ENCODE assay signal across 27 cellular contexts in the genomic region with DNA sequence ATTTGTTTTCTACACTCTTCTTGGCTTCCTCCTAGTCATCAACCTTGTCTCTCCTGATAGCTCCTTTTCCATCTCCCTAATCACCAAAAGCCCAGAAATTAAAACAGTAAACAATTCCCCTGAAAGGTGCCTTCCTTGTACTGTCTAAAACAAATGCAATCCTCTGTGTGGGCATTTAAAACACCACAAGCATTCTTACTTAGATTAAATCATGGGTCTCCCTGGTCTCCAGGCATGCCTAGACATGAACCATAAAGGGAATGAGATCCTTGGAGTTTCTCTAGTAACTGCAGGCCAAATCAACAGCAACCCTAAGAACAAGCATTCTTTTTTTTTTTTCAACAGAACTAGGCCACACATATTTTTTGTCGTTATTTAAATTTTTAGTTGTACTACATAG. TPM values are rescaled to one million over a fixed set of nuclear protein-coding genes. Genes with fewer than 3 reads are reported as not detected.
DNase-seq lines count a peak whose midpoint lies in the region; ATAC-seq and TF ChIP-seq lines count a peak whose summit lies in the region.
"Had no signal": no experiment of that assay in that cellular context is flagged by ENCODE, and none has a peak within 500 bp of the region (broad histone marks: within the 10 kb centered on the region; RNA-seq: fewer than 3 reads in every experiment).

No MANE protein-coding gene starts in this region.

- no peaks in the 10 kb centered on the region; the same call in none of the 2 replicates for H3K27me3 Mint-ChIP-seq in HFFc6 (ENCODE audit: insufficient read depth)

- H3K4me1 Mint-ChIP-seq in HFFc6 (ENCODE audit: low read depth): peaks cover 37% of the 10 kb centered on the region
- H3K4me1 Mint-ChIP-seq: central memory CD8-positive, alpha-beta T cell had no signal

- peak overlapping the region; percentile 71 for H3K27ac Mint-ChIP-seq in HFFc6
- H3K27ac Mint-ChIP-seq: CD8-positive, alpha-beta memory T cell had no signal

- peak; percentile 11 for DNase-seq in HFFc6
- no peak for DNase-seq in WERI-Rb-1
- DNase-seq in fibroblast of peridontal ligament (ENCODE audit: extremely low read depth): peak; percentile 69
- DNase-seq in smooth muscle cell (lab: John Stamatoyannopoulos, UW; ENCODE audit: unreplicated experiment): no peak
- DNase-seq in NCI-H187 treated with DMSO at 0.1 percent for 48 hours (lab: John Stamatoyannopoulos, UW): no peak
- DNase-seq in SIG-M5 treated with dmso at 0.1 percent for 504 hours (lab: John Stamatoyannopoulos, UW; ENCODE audit: unreplicated experiment): no peak
- DNase-seq: activated CD4-positive, alpha-beta T cell treated with anti-CD3 and anti-CD28 coated beads, Interleukin-2, amount 50 U/mL, for 1 hour; activated CD8-positive, alpha-beta memory T cell treated with anti-CD3 and anti-CD28 coated beads, Interleukin-2, amount 50 U/mL, for 48 hours; adrenal gland; AML-193; CD8-positive, alpha-beta memory T cell; esophagus squamous epithelium; glutamatergic neuron; left cardiac atrium; MG63; NCI-H146; NCI-H748 treated with DMSO at 0.1 percent for 48 hours; Right ventricle myocardium superior; stimulated activated naive CD4-positive, alpha-beta T cell treated with Interleukin-2 at 50 U/mL for 16 hours; T-helper 1 cell; thyroid gland had no signal

- H4K20me1 ChIP-seq in smooth muscle cell (ENCODE audit: low read depth): no peaks in the 10 kb centered on the region

- no peaks in the 10 kb centered on the region for H3K27me3 ChIP-seq in WERI-Rb-1 (ENCODE audit: insufficient read depth, low read depth, severe bottlenecking)
- no peaks in the 10 kb centered on the region for H3K27me3 ChIP-seq in smooth muscle cell (ENCODE audit: low read depth)
- H3K27me3 ChIP-seq: MG63, thyroid gland had no signal

- peaks cover 19% of the 10 kb centered on the region for H3F3A ChIP-seq in smooth muscle cell (ENCODE audit: low read depth)

- H3K27ac ChIP-seq in WERI-Rb-1: peak overlapping the region; percentile 53
- peak overlapping the region; percentile 93 for H3K27ac ChIP-seq in smooth muscle cell (ENCODE audit: low read depth)
- H3K27ac ChIP-seq: adrenal gland, esophagus squamous epithelium, thyroid gland had no signal

- WGBS in smooth muscle cell (ENCODE audit: low lambda C conversion rate): 71% methylated on average over 1 of the region's 1 CpG

- ATAC-seq in HG03095 (IDR thresholded peaks at IDR 0.05; ENCODE audit: unreplicated experiment): no peak
- ATAC-seq: left cardiac atrium had no signal

- peak overlapping the region; percentile 95 for H3K4me2 ChIP-seq in smooth muscle cell

- H3K9me3 ChIP-seq in WERI-Rb-1 (ENCODE audit: severe bottlenecking) (no peaks in the 10 kb centered on the region), smooth muscle cell (replicated peaks; ENCODE audit: low read depth) (no peaks in the 10 kb centered on the region)
- H3K9me3 ChIP-seq: adrenal gland, esophagus squamous epithelium, MG63, thyroid gland had no signal

- H3K4me3 ChIP-seq in WERI-Rb-1 (ENCODE audit: low read depth, low read length) (no peak overlapping the region), smooth muscle cell (no peak overlapping the region)
- H3K4me3 ChIP-seq: adrenal gland, esophagus squamous epithelium, MG63, thyroid gland had no signal

- H3K4me3 Mint-ChIP-seq in HFFc6: no peak overlapping the region
- H3K4me3 Mint-ChIP-seq: CD8-positive, alpha-beta memory T cell; central memory CD8-positive, alpha-beta T cell had no signal

- H3K4me1 ChIP-seq in smooth muscle cell (ENCODE audit: low read depth): peaks cover 22% of the 10 kb centered on the region

- peaks cover 11% of the 10 kb centered on the region for H3K36me3 Mint-ChIP-seq in HFFc6 (ENCODE audit: low read depth)

- no peaks in the 10 kb centered on the region for H3K79me2 ChIP-seq in smooth muscle cell (ENCODE audit: low read depth)

- peak overlapping the region; percentile 40 for H2AFZ ChIP-seq in smooth muscle cell (ENCODE audit: low read depth)

- H3K9ac ChIP-seq in smooth muscle cell (ENCODE audit: low read depth): peak overlapping the region; percentile 67

- TF ChIP-seq CTCF in HFFc6 (IDR thresholded peaks at IDR 0.05) (no peak), WERI-Rb-1 (IDR thresholded peaks at IDR 0.05; ENCODE audit: low read depth, low read length) (no peak), smooth muscle cell (IDR thresholded peaks at IDR 0.05; ENCODE audit: borderline replicate concordance, insufficient read depth, poor library complexity, severe bottlenecking) (no peak)

- H3K9me3 Mint-ChIP-seq in HFFc6: no peaks in the 10 kb centered on the region
- H3K9me3 Mint-ChIP-seq: central memory CD8-positive, alpha-beta T cell had no signal

- H3K36me3 ChIP-seq in WERI-Rb-1 (no peaks in the 10 kb centered on the region), smooth muscle cell (ENCODE audit: low read depth) (no peaks in the 10 kb centered on the region)
- H3K36me3 ChIP-seq: adrenal gland, esophagus squamous epithelium, MG63, thyroid gland had no signal

RNA-seq across cellular contexts. Expression of a gene that starts 1.9 kb away (rescaled TPM):
- total RNA-seq in HFFc6 (2021; fragmentation: NEBNext Ultra II Directional; extraction: Animal tissue kit (Norgen Biotek cat#: 25700)): not detected
- total RNA-seq in smooth muscle cell: not detected in 2 replicates
- 0.21 and 0.47 TPM in 2 replicates for polyA plus RNA-seq in smooth muscle cell
- total RNA-seq: adrenal gland; CD8-positive, alpha-beta memory T cell; Daoy; esophagus squamous epithelium; left cardiac atrium; posterior vena cava; Right ventricle myocardium superior; skeletal muscle tissue; thyroid gland had no signal
- polyA plus RNA-seq: adrenal gland; CD8-positive, alpha-beta memory T cell; neural cell had no signal

RNA-seq across cellular contexts. Expression of a gene that starts 4.3 kb away (rescaled TPM):
- not detected for total RNA-seq in HFFc6 (2021; fragmentation: NEBNext Ultra II Directional; extraction: Animal tissue kit (Norgen Biotek cat#: 25700))
- total RNA-seq in smooth muscle cell: 0.85 TPM in 1 of 2 replicates, not detected in the other
- polyA plus RNA-seq in smooth muscle cell: 1.2 and 1.5 TPM in 2 replicates
- total RNA-seq: adrenal gland; CD8-positive, alpha-beta memory T cell; Daoy; esophagus squamous epithelium; left cardiac atrium; posterior vena cava; Right ventricle myocardium superior; skeletal muscle tissue; thyroid gland had no signal
- polyA plus RNA-seq: adrenal gland; CD8-positive, alpha-beta memory T cell; neural cell had no signal

RNA-seq across cellular contexts. Expression of a gene that starts 30.2 kb away (rescaled TPM):
- 100 to 1,000 TPM in 5 of 6 experiments, 10 to 100 TPM in 1; 79.1 to 148 (median 132) TPM for total RNA-seq in HFFc6 (2021; fragmentation: NEBNext Ultra II Directional; extraction: Animal tissue kit (Norgen Biotek cat#: 25700))
- total RNA-seq in smooth muscle cell: 61.0 and 67.4 TPM in 2 replicates
- polyA plus RNA-seq in smooth muscle cell: 52.6 and 64.5 TPM in 2 replicates
- polyA plus RNA-seq: neural cell had no signal

Comparison
In these comparisons a context has a peak if more than half of its experiments do, and no peak if none do; other contexts are left out.
1. DNase-seq: peak in HFFc6 (single experiment) and fibroblast of peridontal ligament (single experiment); none in WERI-Rb-1 (single experiment), smooth muscle cell (single experiment), NCI-H187 treated with DMSO at 0.1 percent for 48 hours (single experiment) and SIG-M5 treated with dmso at 0.1 percent for 504 hours (single experiment).